In genomic region chr3:9791127-9791526, GRCh38 we compare ENCODE assay signal across 9 cellular contexts. TPM values are rescaled to one million over a fixed set of nuclear protein-coding genes. Genes with fewer than 3 reads are reported as not detected.
DNase-seq lines count a peak whose midpoint lies in the region; ATAC-seq and TF ChIP-seq lines count a peak whose summit lies in the region.
"Had no signal": no experiment of that assay in that cellular context is flagged by ENCODE, and none has a peak within 500 bp of the region (broad histone marks: within the 10 kb centered on the region; RNA-seq: fewer than 3 reads in every experiment).

No MANE protein-coding gene starts in this region.

- H3K23ac ChIP-seq in IMR-90 (ENCODE audit: low read depth, low read length), result peak overlapping the region; percentile 96; the same call in 1 of the 2 replicates

- POLR2A ChIA-PET in IMR-90 (lab: Charles Lee; ENCODE audit: unreplicated experiment) (no interaction called here), A673 (lab: Charles Lee; ENCODE audit: low non-redundant PET) (no interaction called here)

- no peak for TF ChIP-seq POLR2A in IMR-90 (IDR thresholded peaks at IDR 0.05; ENCODE audit: low read depth, low read length)

- no peak for DNase-seq in CD14-positive monocyte (ENCODE audit: low spot score)
- no peak for DNase-seq in IMR-90
- DNase-seq in cerebellum (ENCODE audit: low spot score), result no peak
- no peak for DNase-seq in A673 (ENCODE audit: low spot score)
- no peak for DNase-seq in mucosa of gallbladder (ENCODE audit: low spot score)
- DNase-seq: NCI-H446 had no signal

- peak overlapping the region in 5 of 7 donors; percentile 6 to 100 (median 62) for H3K27ac Mint-ChIP-seq in CD14-positive monocyte
- H3K27ac Mint-ChIP-seq in brain, result peak overlapping the region in 3 of 5 experiments; percentile 80 to 100 (median 100)

- H4K91ac ChIP-seq in IMR-90 (ENCODE audit: insufficient read depth, low read depth, low read length), result no peak overlapping the region

- peak overlapping the region; percentile 93; the same call in 1 of the 2 replicates for H2AK5ac ChIP-seq in IMR-90 (ENCODE audit: low read depth, low read length)

- H3K4me2 ChIP-seq in IMR-90 (ENCODE audit: low read depth, low read length) (peak overlapping the region; percentile 94; the same call in 1 of the 2 replicates), neural cell (ENCODE audit: low read length) (no peak overlapping the region)

- H3K4me3 ChIP-seq in IMR-90 (ENCODE audit: insufficient read depth, low read depth, low read length) (no peak overlapping the region), neural cell (ENCODE audit: low read length) (peak overlapping the region; percentile 97), A673 (ENCODE audit: low read depth, low read length, poor library complexity, severe bottlenecking) (no peak overlapping the region)

- no peak overlapping the region for H2AK9ac ChIP-seq in IMR-90 (replicated peaks; ENCODE audit: low read depth, low read length, poor library complexity)

- H3K4me1 ChIP-seq in IMR-90 (ENCODE audit: control insufficient read depth, insufficient read depth, low read length), result peaks cover 9% of the 10 kb centered on the region
- H3K4me1 ChIP-seq in A673 (ENCODE audit: insufficient read depth, low read length, poor library complexity, severe bottlenecking), result peaks cover 17% of the 10 kb centered on the region

- H3K14ac ChIP-seq in IMR-90 (replicated peaks; ENCODE audit: low read depth, low read length), result no peak overlapping the region

- no peak overlapping the region for H3K27ac ChIP-seq in IMR-90 (ENCODE audit: insufficient read depth, low read length)
- no peak overlapping the region for H3K27ac ChIP-seq in neural cell (ENCODE audit: low read length)
- H3K27ac ChIP-seq in A673 (ENCODE audit: low read depth, low read length, poor library complexity, severe bottlenecking), result no peak overlapping the region

- H4K8ac ChIP-seq in IMR-90 (ENCODE audit: low read depth in 2 of 2, low read length in 2 of 2), result peak overlapping the region in 1 of 2 experiments; percentile 88; a peak in 1 of 4 replicates

- H3K79me2 ChIP-seq in neural cell (replicated peaks; ENCODE audit: insufficient read depth, low read length), result peaks cover 30% of the 10 kb centered on the region

- BruUV-seq in IMR-90 (replicated peaks; lab: Mats Ljungman, UMichigan) (no TSS peak), A673 (replicated peaks; lab: Mats Ljungman, UMichigan) (no TSS peak)

- no peak for TF ChIP-seq EP300 in neural cell (conservative IDR thresholded peaks at IDR 0.05; ENCODE audit: poor library complexity, severe bottlenecking)

- H3K27me3 ChIP-seq in IMR-90 (ENCODE audit: control insufficient read depth, insufficient read depth, low read length) (no peaks in the 10 kb centered on the region), neural cell (ENCODE audit: insufficient read depth, low read depth, low read length) (no peaks in the 10 kb centered on the region), A673 (replicated peaks; ENCODE audit: insufficient read depth, low read depth, low read length, poor library complexity) (no peaks in the 10 kb centered on the region)

- CTCF ChIA-PET in IMR-90 (lab: Yijun Ruan, JAX) (no interaction called here), A673 (lab: Charles Lee) (no interaction called here)

- peaks cover 0 to 4% (median 0%) of the 10 kb centered on the region in 7 donors for H3K9me3 Mint-ChIP-seq in CD14-positive monocyte
- H3K9me3 Mint-ChIP-seq in brain, result no peaks in the 10 kb centered on the region

- peaks cover 0 to 1% (median 0%) of the 10 kb centered on the region in 3 donors for H3K27me3 Mint-ChIP-seq in CD14-positive monocyte (ENCODE audit: low read depth in 3 of 3)
- H3K27me3 Mint-ChIP-seq in brain, result peaks cover 5% of the 10 kb centered on the region

- 97% methylated on average over 4 of the region's 11 CpGs; no CpG with 5 or more reads in 1 of the 2 experiments for WGBS in IMR-90 (ENCODE audit: extremely low coverage in 2 of 2, insufficient read length in 1 of 2), 2 experiments

- no peak for TF ChIP-seq CTCF in CD14-positive monocyte (IDR thresholded peaks at IDR 0.05)
- no peak for TF ChIP-seq CTCF in IMR-90 (conservative IDR thresholded peaks at IDR 0.05; ENCODE audit: low read depth, low read length)
- TF ChIP-seq CTCF in brain (conservative IDR thresholded peaks at IDR 0.05), result no peak
- no peak for TF ChIP-seq CTCF in neural cell (IDR thresholded peaks at IDR 0.05; ENCODE audit: poor library complexity, severe bottlenecking)
- no peak for TF ChIP-seq CTCF in A673 (conservative IDR thresholded peaks at IDR 0.05; ENCODE audit: low read depth, low read length)

- ATAC-seq in IMR-90 (ENCODE audit: low read depth) (no peak), HG03097 (IDR thresholded peaks at IDR 0.05; ENCODE audit: low FRiP score, unreplicated experiment) (no peak)

- H3K4me3 Mint-ChIP-seq in CD14-positive monocyte (peak overlapping the region in 1 of 2 donors; percentile 93), brain (peak overlapping the region; percentile 95 to 100 (median 97))

- H2BK5ac ChIP-seq in IMR-90 (ENCODE audit: low read depth, low read length, poor library complexity, severe bottlenecking), result no peak overlapping the region

- peaks cover 32 to 47% of the 10 kb centered on the region in 2 experiments for H3K79me1 ChIP-seq in IMR-90 (ENCODE audit: low read depth in 1 of 2, low read length in 2 of 2)

- H4K20me1 ChIP-seq in IMR-90 (ENCODE audit: insufficient read depth, low read length) (peaks cover 17% of the 10 kb centered on the region; the same call in 1 of the 2 replicates), neural cell (ENCODE audit: insufficient read depth) (no peaks in the 10 kb centered on the region)

- no peak overlapping the region for H4K5ac ChIP-seq in IMR-90 (ENCODE audit: low read depth, low read length)

- H3K4ac ChIP-seq in IMR-90 (ENCODE audit: low read depth, low read length), result peak overlapping the region; percentile 97

- no peaks in the 10 kb centered on the region for H3K9me2 ChIP-seq in neural cell (ENCODE audit: insufficient read depth, low read length)

- H3K56ac ChIP-seq in IMR-90 (ENCODE audit: extremely low read depth, insufficient read depth, low read length), result no peak overlapping the region

- dilution Hi-C loops in IMR-90 (cut with HindIII; ENCODE audit: low sequenced_read_pairs, unreplicated experiment), result no loop called here

- H3K9me3 ChIP-seq in IMR-90 (ENCODE audit: control insufficient read depth, insufficient read depth, low read length) (no peaks in the 10 kb centered on the region), neural cell (ENCODE audit: low read length) (no peaks in the 10 kb centered on the region), A673 (ENCODE audit: low read depth, low read length, poor library complexity, severe bottlenecking) (no peaks in the 10 kb centered on the region)

- no peak overlapping the region for H2AFZ ChIP-seq in IMR-90 (replicated peaks; ENCODE audit: low read length, poor library complexity)
- no peak overlapping the region for H2AFZ ChIP-seq in neural cell (ENCODE audit: low read depth, low read length)

- H3K36me3 ChIP-seq in IMR-90 (ENCODE audit: control insufficient read depth, insufficient read depth, low read length) (peaks cover 35% of the 10 kb centered on the region), neural cell (ENCODE audit: insufficient read depth, low read length) (peaks cover 5% of the 10 kb centered on the region), A673 (ENCODE audit: insufficient read depth, low read length, poor library complexity, severe bottlenecking) (peaks cover 24% of the 10 kb centered on the region)

- intact Hi-C loops in CD14-positive monocyte (cut with micrococcal nuclease), result loop anchor here (5.0 to 10.0 kb wide), 5 partner anchors 51 to 146 kb away; partner anchors contain the start of genes MTMR14 (in 2 of the 2), RPUSD3 (in 2 of the 2) and BRPF1 (in 1 of the 2)
- intact Hi-C loops in IMR-90 (cut with micrococcal nuclease), result loop anchor here (5.0 kb wide), 1 partner anchor 59 kb away; the partner anchor contains the start of gene BRPF1
- intact Hi-C loops in A673 (cut with micrococcal nuclease; ENCODE audit: unreplicated experiment), result no loop called here

- no peak overlapping the region for H2BK120ac ChIP-seq in IMR-90 (ENCODE audit: low read depth, low read length)

- H2BK15ac ChIP-seq in IMR-90 (ENCODE audit: low read depth, low read length), result no peak overlapping the region

- no peak overlapping the region for H2BK20ac ChIP-seq in IMR-90 (ENCODE audit: low read depth, low read length)

- no peak for TF ChIP-seq RAD21 in IMR-90 (IDR thresholded peaks at IDR 0.05; ENCODE audit: low read length)
- no peak for TF ChIP-seq RAD21 in neural cell (conservative IDR thresholded peaks at IDR 0.05)

- peaks cover 34 to 60% of the 10 kb centered on the region in 2 donors for H3K36me3 Mint-ChIP-seq in CD14-positive monocyte
- peaks cover 49% of the 10 kb centered on the region for H3K36me3 Mint-ChIP-seq in brain

- H3K9me1 ChIP-seq in IMR-90 (ENCODE audit: insufficient read depth, low read length), result peaks cover 19% of the 10 kb centered on the region

- no peaks in the 10 kb centered on the region for H3F3A ChIP-seq in neural cell (ENCODE audit: insufficient read depth, low read length, poor library complexity, severe bottlenecking)

- in situ Hi-C loops in IMR-90 (cut with MboI; ENCODE audit: low sequenced_read_pairs), result no loop called here

- H3K4me1 Mint-ChIP-seq in CD14-positive monocyte, result peaks cover 42% of the 10 kb centered on the region
- peaks cover 32% of the 10 kb centered on the region for H3K4me1 Mint-ChIP-seq in brain

- H3K9ac ChIP-seq in IMR-90 (ENCODE audit: low read depth, low read length) (peak overlapping the region; percentile 87; the same call in 1 of the 2 replicates), neural cell (ENCODE audit: low read length) (no peak overlapping the region)

- no peak overlapping the region for H3K18ac ChIP-seq in IMR-90 (ENCODE audit: low read depth, low read length)

RNA-seq across cellular contexts. Expression of gene TADA3, which starts 1.1 kb away (rescaled TPM):
- polyA plus RNA-seq in CD14-positive monocyte, result 10 to 100 TPM; 36.1 to 46.9 TPM
- total RNA-seq in IMR-90 (2012; rRNA removed), result 69.7 and 83.0 TPM in 2 replicates
- 68.0 and 69.7 TPM in 2 replicates for polyA plus RNA-seq in IMR-90 (2012; rRNA removed)
- 67.8 and 79.3 TPM in 2 replicates for polyA plus RNA-seq in IMR-90 (2012; cell fraction: cytosol; rRNA removed)
- 37.7 and 38.4 TPM in 2 replicates for polyA plus RNA-seq in IMR-90 (2012; cell fraction: nucleus; rRNA removed; ENCODE audit: low replicate concordance)
- 83.6 TPM for polyA plus RNA-seq in brain (ENCODE audit: insufficient read depth, low read depth, low replicate concordance)
- polyA plus RNA-seq in neural cell, result 55.4 and 64.0 TPM in 2 replicates
- polyA minus RNA-seq in neural cell, result 36.5 and 39.1 TPM in 2 replicates
- total RNA-seq in cerebellum, result 21.4 TPM
- total RNA-seq in A673 (2021), result 46.1 and 49.6 TPM in 2 replicates
- total RNA-seq in mucosa of gallbladder, result 63.3 TPM

RNA-seq across cellular contexts. Expression of gene ARPC4, which starts 1.8 kb away (rescaled TPM):
- polyA plus RNA-seq in CD14-positive monocyte, result 100 to 1,000 TPM; 389 to 390 TPM
- 383 and 405 TPM in 2 replicates for total RNA-seq in IMR-90 (2012; rRNA removed)
- polyA plus RNA-seq in IMR-90 (2012; rRNA removed), result 160 and 188 TPM in 2 replicates
- 123 and 177 TPM in 2 replicates for polyA plus RNA-seq in IMR-90 (2012; cell fraction: cytosol; rRNA removed)
- polyA plus RNA-seq in IMR-90 (2012; cell fraction: nucleus; rRNA removed; ENCODE audit: low replicate concordance), result 64.3 and 102 TPM in 2 replicates
- 113 TPM for polyA plus RNA-seq in brain (ENCODE audit: insufficient read depth, low read depth, low replicate concordance)
- 179 and 188 TPM in 2 replicates for polyA plus RNA-seq in neural cell
- polyA minus RNA-seq in neural cell, result 133 and 144 TPM in 2 replicates
- total RNA-seq in cerebellum, result 68.0 TPM
- 128 and 152 TPM in 2 replicates for total RNA-seq in A673 (2021)
- 137 TPM for total RNA-seq in mucosa of gallbladder

RNA-seq across cellular contexts. Expression of gene TTLL3, which starts 18.9 kb away (rescaled TPM):
- polyA plus RNA-seq in CD14-positive monocyte, result 1 to 10 TPM; 1.1 to 1.8 TPM
- total RNA-seq in IMR-90 (2012; rRNA removed), result 5.8 and 6.8 TPM in 2 replicates
- 37.4 and 43.4 TPM in 2 replicates for polyA plus RNA-seq in IMR-90 (2012; rRNA removed)
- polyA plus RNA-seq in IMR-90 (2012; cell fraction: cytosol; rRNA removed), result 11.2 TPM in 2 replicates
- 411 and 417 TPM in 2 replicates for polyA plus RNA-seq in IMR-90 (2012; cell fraction: nucleus; rRNA removed; ENCODE audit: low replicate concordance)
- polyA plus RNA-seq in brain (ENCODE audit: insufficient read depth, low read depth, low replicate concordance), result 4.8 TPM
- polyA plus RNA-seq in neural cell, result 47.6 and 78.3 TPM in 2 replicates
- 23.4 and 24.6 TPM in 2 replicates for polyA minus RNA-seq in neural cell
- total RNA-seq in cerebellum, result 29.8 TPM
- 6.7 and 9.5 TPM in 2 replicates for total RNA-seq in A673 (2021)
- total RNA-seq in mucosa of gallbladder, result 62.8 TPM

RNA-seq across cellular contexts. Expression of gene CAMK1, which starts 21.4 kb away (rescaled TPM):
- polyA plus RNA-seq in CD14-positive monocyte, result 100 to 1,000 TPM; 118 to 137 TPM
- 28.9 and 33.3 TPM in 2 replicates for total RNA-seq in IMR-90 (2012; rRNA removed)
- polyA plus RNA-seq in IMR-90 (2012; rRNA removed), result 36.4 and 41.2 TPM in 2 replicates
- polyA plus RNA-seq in IMR-90 (2012; cell fraction: cytosol; rRNA removed), result 41.3 and 45.9 TPM in 2 replicates
- 22.2 and 41.7 TPM in 2 replicates for polyA plus RNA-seq in IMR-90 (2012; cell fraction: nucleus; rRNA removed; ENCODE audit: low replicate concordance)
- 23.8 TPM for polyA plus RNA-seq in brain (ENCODE audit: insufficient read depth, low read depth, low replicate concordance)
- 18.7 and 21.3 TPM in 2 replicates for polyA plus RNA-seq in neural cell
- 6.1 and 12.4 TPM in 2 replicates for polyA minus RNA-seq in neural cell
- total RNA-seq in cerebellum, result 12.2 TPM
- 26.7 and 28.0 TPM in 2 replicates for total RNA-seq in A673 (2021)
- total RNA-seq in mucosa of gallbladder, result 30.6 TPM

RNA-seq across cellular contexts. Expression of gene OGG1, which starts 41.4 kb away (rescaled TPM):
- polyA plus RNA-seq in CD14-positive monocyte, result 10 to 100 TPM; 17.4 to 20.5 TPM
- 14.9 and 15.8 TPM in 2 replicates for total RNA-seq in IMR-90 (2012; rRNA removed)
- 25.6 and 28.2 TPM in 2 replicates for polyA plus RNA-seq in IMR-90 (2012; rRNA removed)
- 24.6 and 29.1 TPM in 2 replicates for polyA plus RNA-seq in IMR-90 (2012; cell fraction: cytosol; rRNA removed)
- polyA plus RNA-seq in IMR-90 (2012; cell fraction: nucleus; rRNA removed; ENCODE audit: low replicate concordance), result 30.2 and 34.3 TPM in 2 replicates
- 23.0 TPM for polyA plus RNA-seq in brain (ENCODE audit: insufficient read depth, low read depth, low replicate concordance)
- 34.4 and 40.3 TPM in 2 replicates for polyA plus RNA-seq in neural cell
- polyA minus RNA-seq in neural cell, result 60.5 and 73.5 TPM in 2 replicates
- total RNA-seq in cerebellum, result 62.0 TPM
- total RNA-seq in A673 (2021), result 48.8 and 60.2 TPM in 2 replicates
- total RNA-seq in mucosa of gallbladder, result 37.6 TPM
